ENCODE assay signal across 8 cellular contexts in genomic region chr2:85804583-85804982, GRCh38. TPM values are rescaled to one million over a fixed set of nuclear protein-coding genes. Genes with fewer than 3 reads are reported as not detected.
A peak's percentile ranks its signal among the peaks of the same experiment; 100 is the strongest.
DNase-seq lines count a peak whose midpoint lies in the region; ATAC-seq, FAIRE-seq and TF ChIP-seq lines count a peak whose summit lies in the region.

No MANE protein-coding gene starts in this region.

- H3K27me3 Mint-ChIP-seq in Calu3 (ENCODE audit: unreplicated experiment) = no peaks in the 10 kb centered on the region
- no peaks in the 10 kb centered on the region for H3K27me3 Mint-ChIP-seq in activated CD8-positive, alpha-beta T cell treated with anti-CD3 and anti-CD28 coated beads for 36 hours

- no peak overlapping the region for H3K27ac Mint-ChIP-seq in Calu3 (ENCODE audit: unreplicated experiment)
- H3K27ac Mint-ChIP-seq in activated CD8-positive, alpha-beta T cell treated with anti-CD3 and anti-CD28 coated beads for 36 hours = no peak overlapping the region

- no peak overlapping the region for H3K4me3 Mint-ChIP-seq in Calu3 (ENCODE audit: low read depth, unreplicated experiment)
- H3K4me3 Mint-ChIP-seq in activated CD8-positive, alpha-beta T cell treated with anti-CD3 and anti-CD28 coated beads for 36 hours = no peak overlapping the region

- CTCF ChIA-PET in Calu3 (lab: Charles Lee) = no interaction called here
- CTCF ChIA-PET in activated CD8-positive, alpha-beta T cell treated with anti-CD3 and anti-CD28 coated beads for 36 hours (lab: Charles Lee) = interaction anchor here (0.6 to 2.9 kb wide), 4 partner anchors 9 to 167 kb away, joined by 3 to 14 read pairs (median 8); no protein-coding TSS in a partner anchor

- intact Hi-C loops in Calu3 (cut with micrococcal nuclease; ENCODE audit: unreplicated experiment) = loop anchor here (1.0 kb wide), 1 partner anchor 32 kb away; no protein-coding TSS in a partner anchor
- intact Hi-C loops in activated CD8-positive, alpha-beta T cell treated with anti-CD3 and anti-CD28 coated beads for 36 hours (cut with micrococcal nuclease) = no loop called here

- in situ Hi-C loops in GM13976 (cut with MboI; ENCODE audit: low sequenced_read_pairs, unreplicated experiment) = no loop called here

- no peak for FAIRE-seq in GM12892 (lab: Jason Lieb, UNC)

- BruUV-seq in Calu3 (replicated peaks; lab: Mats Ljungman, UMichigan) = no TSS peak

- H3K4me1 Mint-ChIP-seq in Calu3 (ENCODE audit: low read depth, unreplicated experiment) = peaks cover 25% of the 10 kb centered on the region
- peaks cover 12% of the 10 kb centered on the region for H3K4me1 Mint-ChIP-seq in activated CD8-positive, alpha-beta T cell treated with anti-CD3 and anti-CD28 coated beads for 36 hours (ENCODE audit: low read depth)

- POLR2A ChIA-PET in activated CD8-positive, alpha-beta T cell treated with anti-CD3 and anti-CD28 coated beads for 36 hours (lab: Charles Lee) = interaction anchor here (0.6 kb wide), 2 partner anchors 27 to 158 kb away, joined by 3 read pairs; no protein-coding TSS in a partner anchor

- H3K9me3 Mint-ChIP-seq in Calu3 (ENCODE audit: low read depth, unreplicated experiment) = no peaks in the 10 kb centered on the region
- no peaks in the 10 kb centered on the region for H3K9me3 Mint-ChIP-seq in activated CD8-positive, alpha-beta T cell treated with anti-CD3 and anti-CD28 coated beads for 36 hours

- ATAC-seq in activated CD8-positive, alpha-beta T cell treated with anti-CD3 and anti-CD28 coated beads for 36 hours = peak; percentile 78
- ATAC-seq in GM19395 (IDR thresholded peaks at IDR 0.05; ENCODE audit: unreplicated experiment) = no peak

- TF ChIP-seq POLR2A in GM12892 (IDR thresholded peaks at IDR 0.05; ENCODE audit: low read depth, low read length) = no peak

- TF ChIP-seq CTCF in Calu3 (IDR thresholded peaks at IDR 0.05; ENCODE audit: unreplicated experiment) (peak; percentile 42), GM13976 (IDR thresholded peaks at IDR 0.05; ENCODE audit: borderline replicate concordance, control extremely low read depth, extremely low read depth, insufficient read depth, missing control alignments) (no peak)
- TF ChIP-seq CTCF in activated CD8-positive, alpha-beta T cell treated with anti-CD3 and anti-CD28 coated beads for 36 hours (IDR thresholded peaks at IDR 0.05) = peak; percentile 67

- DNase-seq in Calu3 = no peak
- peak; percentile 77 for DNase-seq in HuH-7 (ENCODE audit: low spot score)
- peak; percentile 57 for DNase-seq in activated CD8-positive, alpha-beta T cell treated with anti-CD3 and anti-CD28 coated beads for 36 hours
- DNase-seq in iPS-NIHi7 (ENCODE audit: extremely low spot score) = peak; percentile 84
- no peak for DNase-seq in GM12892 (ENCODE audit: insufficient read length)
- DNase-seq in stimulated activated CD4-positive, alpha-beta T cell treated with anti-CD3 and anti-CD28 coated beads, Interleukin-4, amount 100 ng/mL, for 24 hours = no peak
- no peak for DNase-seq in GM13976 (ENCODE audit: low spot score)

- H3K36me3 Mint-ChIP-seq in Calu3 (ENCODE audit: insufficient read depth, unreplicated experiment) = no peaks in the 10 kb centered on the region
- no peaks in the 10 kb centered on the region for H3K36me3 Mint-ChIP-seq in activated CD8-positive, alpha-beta T cell treated with anti-CD3 and anti-CD28 coated beads for 36 hours (ENCODE audit: low read depth)

RNA-seq across cellular contexts. Expression of gene ATOH8, which starts 50.8 kb away (rescaled TPM):
- total RNA-seq in Calu3 (2022) = 0.19 and 0.47 TPM in 2 replicates
- total RNA-seq in activated CD8-positive, alpha-beta T cell treated with anti-CD3 and anti-CD28 coated beads for 36 hours = not detected
- polyA plus RNA-seq in GM12892 (2012; ENCODE audit: missing spikeins) = not detected

Comparison
In these comparisons a context has a peak if more than half of its experiments do, and no peak if none do; other contexts are left out.
1. DNase-seq: peak in HuH-7 (single experiment), activated CD8-positive, alpha-beta T cell treated with anti-CD3 and anti-CD28 coated beads for 36 hours (single experiment) and iPS-NIHi7 (single experiment); none in Calu3 (single experiment), GM12892 (single experiment), stimulated activated CD4-positive, alpha-beta T cell treated with anti-CD3 and anti-CD28 coated beads, Interleukin-4, amount 100 ng/mL, for 24 hours (single experiment) and GM13976 (single experiment).